ENCODE assay signal across 11 cellular contexts in the genomic region with DNA sequence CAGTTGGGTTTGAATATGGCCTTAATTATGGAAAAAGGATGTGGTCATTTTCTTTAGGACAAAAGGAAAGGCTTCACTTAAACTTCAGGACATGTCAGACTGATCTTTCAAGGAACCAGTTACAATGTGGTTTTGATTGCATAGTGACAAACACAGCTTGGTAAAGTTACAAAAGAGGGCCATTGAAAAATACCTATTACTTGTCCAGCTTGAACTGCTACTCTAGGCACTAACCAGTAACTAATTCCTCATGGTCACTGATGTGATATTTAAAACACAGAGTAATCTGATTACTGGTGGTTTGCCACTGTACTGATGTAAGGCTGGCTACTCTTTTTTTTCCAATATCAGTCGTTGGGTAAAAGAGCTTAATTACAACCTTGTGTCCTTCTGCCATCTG. TPM values are rescaled to one million over a fixed set of nuclear protein-coding genes. Genes with fewer than 3 reads are reported as not detected.
DNase-seq lines count a peak whose midpoint lies in the region; ATAC-seq and TF ChIP-seq lines count a peak whose summit lies in the region.
"Had no signal": no experiment of that assay in that cellular context is flagged by ENCODE, and none has a peak within 500 bp of the region (broad histone marks: within the 10 kb centered on the region; RNA-seq: fewer than 3 reads in every experiment).

No MANE protein-coding gene starts in this region.

- no peak overlapping the region for H3K4me3 Mint-ChIP-seq in activated CD4-positive, alpha-beta memory T cell treated with anti-CD3 and anti-CD28 coated beads for 36 hours
- no peak overlapping the region for H3K4me3 Mint-ChIP-seq in activated CD4-positive, alpha-beta memory T cell treated with anti-CD3 and anti-CD28 coated beads, Interleukin-2, amount 10 ng/mL, durations not matched to agents 7 days and 5 days
- H3K4me3 Mint-ChIP-seq: activated T-helper 1 cell treated with anti-CD3 and anti-CD28 coated beads, Interleukin-12 subunit alpha, Interleukin-12 subunit beta, Interleukin-2, Interleukin-4 antibody, amounts not matched to agents 30 ng/mL and 10 ng/mL and 1 ng/mL, durations not matched to agents 14 hours and 24 hours and 36 hours had no signal

- ATAC-seq in upper lobe of right lung: peak; percentile 56
- no peak for ATAC-seq in HG02798 (IDR thresholded peaks at IDR 0.05; ENCODE audit: poor library complexity, unreplicated experiment)
- ATAC-seq: gastrocnemius medialis had no signal

- TF ChIP-seq CTCF in upper lobe of right lung (IDR thresholded peaks at IDR 0.05): no peak

- no peak overlapping the region for H3K9ac ChIP-seq in SK-N-MC (ENCODE audit: insufficient read length)

- no peaks in the 10 kb centered on the region for H3K27me3 Mint-ChIP-seq in activated CD4-positive, alpha-beta memory T cell treated with anti-CD3 and anti-CD28 coated beads for 36 hours
- H3K27me3 Mint-ChIP-seq in activated CD4-positive, alpha-beta memory T cell treated with anti-CD3 and anti-CD28 coated beads, Interleukin-2, amount 10 ng/mL, durations not matched to agents 7 days and 5 days: no peaks in the 10 kb centered on the region

- POLR2A ChIA-PET in activated CD4-positive, alpha-beta memory T cell treated with anti-CD3 and anti-CD28 coated beads for 36 hours (lab: Charles Lee): no interaction called here
- POLR2A ChIA-PET in activated CD4-positive, alpha-beta memory T cell treated with anti-CD3 and anti-CD28 coated beads, Interleukin-2, amount 10 ng/mL, durations not matched to agents 7 days and 5 days (lab: Charles Lee): interaction anchor here (1.0 to 6.4 kb wide), 3 partner anchors 17 to 52 kb away, joined by 3 to 58 read pairs (median 3); a partner anchor contains a TSS

- CTCF ChIA-PET in activated CD4-positive, alpha-beta memory T cell treated with anti-CD3 and anti-CD28 coated beads for 36 hours (lab: Charles Lee): interaction anchor here (0.9 to 13.2 kb wide), 5 partner anchors 16 to 1921 kb away, joined by 3 to 399 read pairs (median 4); a partner anchor contains a TSS
- CTCF ChIA-PET in activated CD4-positive, alpha-beta memory T cell treated with anti-CD3 and anti-CD28 coated beads, Interleukin-2, amount 10 ng/mL, durations not matched to agents 7 days and 5 days (lab: Charles Lee): interaction anchor here (1.2 to 8.3 kb wide), 2 partner anchors 22 to 54 kb away, joined by 11 to 198 read pairs; a partner anchor contains a TSS

- H3K27me3 ChIP-seq in upper lobe of right lung: no peaks in the 10 kb centered on the region
- H3K27me3 ChIP-seq: gastrocnemius medialis had no signal

- intact Hi-C loops in activated CD4-positive, alpha-beta memory T cell treated with anti-CD3 and anti-CD28 coated beads for 36 hours (cut with micrococcal nuclease): loop anchor here (1.0 kb wide), 1 partner anchor 22 kb away; no protein-coding TSS in a partner anchor
- intact Hi-C loops in upper lobe of right lung (cut with DNase I): no loop called here

- peaks cover 48% of the 10 kb centered on the region for H3K4me1 ChIP-seq in upper lobe of right lung

- no peaks in the 10 kb centered on the region for H3K9me3 Mint-ChIP-seq in activated CD4-positive, alpha-beta memory T cell treated with anti-CD3 and anti-CD28 coated beads for 36 hours
- no peaks in the 10 kb centered on the region for H3K9me3 Mint-ChIP-seq in activated CD4-positive, alpha-beta memory T cell treated with anti-CD3 and anti-CD28 coated beads, Interleukin-2, amount 10 ng/mL, durations not matched to agents 7 days and 5 days
- H3K9me3 Mint-ChIP-seq: activated T-helper 1 cell treated with anti-CD3 and anti-CD28 coated beads, Interleukin-12 subunit alpha, Interleukin-12 subunit beta, Interleukin-2, Interleukin-4 antibody, amounts not matched to agents 30 ng/mL and 10 ng/mL and 1 ng/mL, durations not matched to agents 14 hours and 24 hours and 36 hours had no signal

- H3K27ac Mint-ChIP-seq in activated CD4-positive, alpha-beta memory T cell treated with anti-CD3 and anti-CD28 coated beads for 36 hours: peak overlapping the region; percentile 49
- no peak overlapping the region for H3K27ac Mint-ChIP-seq in activated CD4-positive, alpha-beta memory T cell treated with anti-CD3 and anti-CD28 coated beads, Interleukin-2, amount 10 ng/mL, durations not matched to agents 7 days and 5 days

- DNase-seq in activated CD4-positive, alpha-beta memory T cell treated with anti-CD3 and anti-CD28 coated beads for 36 hours: no peak
- DNase-seq in activated CD4-positive, alpha-beta memory T cell treated with anti-CD3 and anti-CD28 coated beads, Interleukin-2, amount 10 ng/mL, durations not matched to agents 7 days and 5 days: no peak
- DNase-seq in SK-N-MC (ENCODE audit: low read depth, low spot score): no peak
- peak; percentile 75 for DNase-seq in fibroblast of peridontal ligament (ENCODE audit: extremely low read depth)
- DNase-seq in upper lobe of right lung: no peak
- DNase-seq in activated CD8-positive, alpha-beta memory T cell treated with anti-CD3 and anti-CD28 coated beads for 24 hours: no peak
- no peak for DNase-seq in HuH-7.5 (ENCODE audit: low spot score)
- DNase-seq: gastrocnemius medialis, kidney glomerular epithelial cell had no signal

- H3K36me3 ChIP-seq in SK-N-MC (ENCODE audit: insufficient read depth, low read length): 0 out of 2 replicates have a peak, but pooled peaks cover 3% of the 10 kb centered on the region
- peaks cover 7% of the 10 kb centered on the region for H3K36me3 ChIP-seq in upper lobe of right lung
- H3K36me3 ChIP-seq: gastrocnemius medialis had no signal

- H3K4me1 Mint-ChIP-seq in activated CD4-positive, alpha-beta memory T cell treated with anti-CD3 and anti-CD28 coated beads for 36 hours (ENCODE audit: low read depth): peaks cover 77% of the 10 kb centered on the region
- H3K4me1 Mint-ChIP-seq in activated CD4-positive, alpha-beta memory T cell treated with anti-CD3 and anti-CD28 coated beads, Interleukin-2, amount 10 ng/mL, durations not matched to agents 7 days and 5 days: peaks cover 72% of the 10 kb centered on the region

- H3K27ac ChIP-seq in SK-N-MC (peak overlapping the region; percentile 97), upper lobe of right lung (no peak overlapping the region)

- H3K36me3 Mint-ChIP-seq in activated CD4-positive, alpha-beta memory T cell treated with anti-CD3 and anti-CD28 coated beads for 36 hours: peaks cover 6% of the 10 kb centered on the region
- peaks cover 31% of the 10 kb centered on the region for H3K36me3 Mint-ChIP-seq in activated CD4-positive, alpha-beta memory T cell treated with anti-CD3 and anti-CD28 coated beads, Interleukin-2, amount 10 ng/mL, durations not matched to agents 7 days and 5 days (ENCODE audit: low read depth)

- H3K9me3 ChIP-seq in SK-N-MC (ENCODE audit: low read depth, low read length): peaks cover 6% of the 10 kb centered on the region; the same call in 1 of the 2 replicates
- H3K9me3 ChIP-seq in upper lobe of right lung: no peaks in the 10 kb centered on the region
- H3K9me3 ChIP-seq: gastrocnemius medialis had no signal

- H3K4me3 ChIP-seq in SK-N-MC: no peak overlapping the region
- no peak overlapping the region for H3K4me3 ChIP-seq in upper lobe of right lung
- H3K4me3 ChIP-seq: gastrocnemius medialis had no signal

RNA-seq across cellular contexts. Expression of a gene that starts 22.6 kb away (rescaled TPM):
- total RNA-seq in activated CD4-positive, alpha-beta memory T cell treated with anti-CD3 and anti-CD28 coated beads for 36 hours: 10 to 100 TPM; 81.8 to 90.6 TPM
- 100 to 1,000 TPM; 134 to 140 TPM for total RNA-seq in activated CD4-positive, alpha-beta memory T cell treated with anti-CD3 and anti-CD28 coated beads, Interleukin-2, amount 10 ng/mL, durations not matched to agents 7 days and 5 days
- total RNA-seq in upper lobe of right lung: 94.0 TPM
